9 cellular contexts compared by ENCODE assay signal in genomic region chr3:31377045-31377642, GRCh38.
DNase-seq lines count a peak whose midpoint lies in the region; ATAC-seq and TF ChIP-seq lines count a peak whose summit lies in the region.
"Had no signal": no experiment of that assay in that cellular context is flagged by ENCODE, and none has a peak within 500 bp of the region (broad histone marks: within the 10 kb centered on the region; RNA-seq: fewer than 3 reads in every experiment).

No MANE protein-coding gene starts in this region.

- POLR2A ChIA-PET in naive thymus-derived CD4-positive, alpha-beta T cell (lab: Charles Lee): no interaction called here

- H3K27me3 Mint-ChIP-seq in naive thymus-derived CD4-positive, alpha-beta T cell: no peaks in the 10 kb centered on the region

- no peaks in the 10 kb centered on the region for H4K20me1 ChIP-seq in DND-41 (ENCODE audit: insufficient read depth, low read length)

- WGBS in adrenal gland, 4 donors: 59 to 66% (median 62%) methylated on average over 5 of the region's 5 CpGs

- H3K4me3 ChIP-seq in DND-41 (ENCODE audit: low read depth in 1 of 2, low read length in 2 of 2) (no peak overlapping the region), adrenal gland (no peak overlapping the region), uterus (no peak overlapping the region)
- no peak overlapping the region for H3K4me3 ChIP-seq in Jurkat, Clone E6-1 (ENCODE audit: low read length)
- H3K4me3 ChIP-seq in naive thymus-derived CD4-positive, alpha-beta T cell (ENCODE audit: low read length): no peak overlapping the region

- H3K9ac ChIP-seq in DND-41 (ENCODE audit: low read depth, low read length): no peak overlapping the region

- H3K27me3 ChIP-seq in DND-41 (ENCODE audit: insufficient read depth, low read length, poor library complexity) (no peaks in the 10 kb centered on the region), adrenal gland (no peaks in the 10 kb centered on the region), uterus (no peaks in the 10 kb centered on the region)
- no peaks in the 10 kb centered on the region for H3K27me3 ChIP-seq in naive thymus-derived CD4-positive, alpha-beta T cell (ENCODE audit: control insufficient read depth in 2 of 2, insufficient read depth in 2 of 2, low read length in 2 of 2)

- in situ Hi-C loops in GM13976 (cut with MboI; ENCODE audit: low sequenced_read_pairs, unreplicated experiment): no loop called here

- no peak overlapping the region for H2AFZ ChIP-seq in DND-41 (ENCODE audit: low read depth, low read length)

- no peaks in the 10 kb centered on the region for H3K79me2 ChIP-seq in DND-41 (ENCODE audit: insufficient read depth, low read length)

- H3K27ac Mint-ChIP-seq in naive thymus-derived CD4-positive, alpha-beta T cell: no peak overlapping the region
- H3K27ac Mint-ChIP-seq: naive B cell had no signal

- H3K9me3 Mint-ChIP-seq in naive thymus-derived CD4-positive, alpha-beta T cell: peaks cover 0 to 8% (median 0%) of the 10 kb centered on the region in 11 donors
- H3K9me3 Mint-ChIP-seq: naive B cell had no signal

- peak; percentile 50 for DNase-seq in DND-41
- DNase-seq in Jurkat, Clone E6-1 (ENCODE audit: low read depth, low spot score): peak; percentile 89
- peak in 4 of 7 donors; percentile 13 to 41 (median 32) for DNase-seq in adrenal gland
- DNase-seq in naive thymus-derived CD4-positive, alpha-beta T cell: peak in 5 of 9 donors; percentile 11 to 35 (median 26)
- no peak for DNase-seq in GM13976 (ENCODE audit: low spot score)
- DNase-seq in uterus: no peak
- no peak for DNase-seq in NOMO-1 (lab: John Stamatoyannopoulos, UW; ENCODE audit: unreplicated experiment in 2 of 2)
- DNase-seq: naive B cell had no signal

- no peak overlapping the region for H3K4me2 ChIP-seq in DND-41 (ENCODE audit: insufficient read depth, low read length)

- no peak overlapping the region for H3K4me3 Mint-ChIP-seq in naive thymus-derived CD4-positive, alpha-beta T cell
- H3K4me3 Mint-ChIP-seq: naive B cell had no signal

- H3K27ac ChIP-seq in DND-41 (ENCODE audit: low read length) (0 out of 2 replicates have a peak overlapping the region, but pooled peaks have one; percentile 15), adrenal gland (no peak overlapping the region), uterus (no peak overlapping the region)
- no peak overlapping the region for H3K27ac ChIP-seq in naive thymus-derived CD4-positive, alpha-beta T cell (ENCODE audit: low read depth, low read length)

- TF ChIP-seq POLR2A in adrenal gland (IDR thresholded peaks at IDR 0.05): no peak
- no peak for TF ChIP-seq POLR2A in uterus (IDR thresholded peaks at IDR 0.05)

- CTCF ChIA-PET in naive thymus-derived CD4-positive, alpha-beta T cell (lab: Charles Lee): no interaction called here

- TF ChIP-seq CTCF in DND-41 (IDR thresholded peaks at IDR 0.05; ENCODE audit: borderline replicate concordance, extremely low read depth, low read length, poor library complexity, severe bottlenecking) (no peak), adrenal gland (IDR thresholded peaks at IDR 0.05) (no peak), GM13976 (IDR thresholded peaks at IDR 0.05; ENCODE audit: borderline replicate concordance, control extremely low read depth, extremely low read depth, insufficient read depth, missing control alignments) (no peak), uterus (IDR thresholded peaks at IDR 0.05) (no peak)

- intact Hi-C loops in adrenal gland (cut with DNase I): no loop called here
- intact Hi-C loops in naive thymus-derived CD4-positive, alpha-beta T cell (cut with micrococcal nuclease): loop anchor here in 1 of 2 donors (2.0 kb wide), 1 partner anchor 156 kb away; the partner anchor contains the start of gene STT3B
- intact Hi-C loops in uterus (cut with DNase I; ENCODE audit: low total_unique reads): no loop called here

- peaks cover 0 to 26% (median 17%) of the 10 kb centered on the region in 7 donors for H3K4me1 Mint-ChIP-seq in naive thymus-derived CD4-positive, alpha-beta T cell
- H3K4me1 Mint-ChIP-seq: naive B cell had no signal

- H3K36me3 Mint-ChIP-seq in naive thymus-derived CD4-positive, alpha-beta T cell: peaks cover 0 to 4% (median 0%) of the 10 kb centered on the region in 5 donors
- H3K36me3 Mint-ChIP-seq: naive B cell had no signal

- H3K36me3 ChIP-seq in DND-41 (ENCODE audit: insufficient read depth, low read length): no peaks in the 10 kb centered on the region
- H3K36me3 ChIP-seq in adrenal gland (replicated peaks in 1 of 2): no peaks in the 10 kb centered on the region
- H3K36me3 ChIP-seq in naive thymus-derived CD4-positive, alpha-beta T cell (ENCODE audit: control insufficient read depth in 2 of 3, insufficient read depth in 3 of 3, low read length in 3 of 3): no peaks in the 10 kb centered on the region
- no peaks in the 10 kb centered on the region for H3K36me3 ChIP-seq in uterus

- H3K9me3 ChIP-seq in DND-41 (ENCODE audit: insufficient read depth, low read length, severe bottlenecking): no peaks in the 10 kb centered on the region
- H3K9me3 ChIP-seq in adrenal gland (replicated peaks in 1 of 3): no peaks in the 10 kb centered on the region
- no peaks in the 10 kb centered on the region for H3K9me3 ChIP-seq in naive thymus-derived CD4-positive, alpha-beta T cell (ENCODE audit: control insufficient read depth in 2 of 3, low read length in 3 of 3)
- no peaks in the 10 kb centered on the region for H3K9me3 ChIP-seq in uterus

- H3K4me1 ChIP-seq in DND-41 (ENCODE audit: insufficient read depth, low read length) (peaks cover 19% of the 10 kb centered on the region), adrenal gland (replicated peaks in 1 of 2) (no peaks in the 10 kb centered on the region), uterus (no peaks in the 10 kb centered on the region)
- peaks cover 0 to 4% of the 10 kb centered on the region in 2 donors for H3K4me1 ChIP-seq in naive thymus-derived CD4-positive, alpha-beta T cell (ENCODE audit: control insufficient read depth in 2 of 2, insufficient read depth in 2 of 2, low read length in 2 of 2)

- ATAC-seq in DND-41 (ENCODE audit: insufficient read depth, low read depth): peak; percentile 81
- peak; percentile 58 for ATAC-seq in naive thymus-derived CD4-positive, alpha-beta T cell
- ATAC-seq in HG03521 (IDR thresholded peaks at IDR 0.05; ENCODE audit: unreplicated experiment): no peak

Comparison
In these comparisons a context has a peak if more than half of its experiments do, and no peak if none do; other contexts are left out.
1. DNase-seq: peak in DND-41 (single experiment), Jurkat, Clone E6-1 (single experiment), adrenal gland (4 of 7) and naive thymus-derived CD4-positive, alpha-beta T cell (5 of 9); none in GM13976 (single experiment), uterus (0 of 2) and NOMO-1 (0 of 2).